ENCODE assay signal across 8 cellular contexts in the genomic region with DNA sequence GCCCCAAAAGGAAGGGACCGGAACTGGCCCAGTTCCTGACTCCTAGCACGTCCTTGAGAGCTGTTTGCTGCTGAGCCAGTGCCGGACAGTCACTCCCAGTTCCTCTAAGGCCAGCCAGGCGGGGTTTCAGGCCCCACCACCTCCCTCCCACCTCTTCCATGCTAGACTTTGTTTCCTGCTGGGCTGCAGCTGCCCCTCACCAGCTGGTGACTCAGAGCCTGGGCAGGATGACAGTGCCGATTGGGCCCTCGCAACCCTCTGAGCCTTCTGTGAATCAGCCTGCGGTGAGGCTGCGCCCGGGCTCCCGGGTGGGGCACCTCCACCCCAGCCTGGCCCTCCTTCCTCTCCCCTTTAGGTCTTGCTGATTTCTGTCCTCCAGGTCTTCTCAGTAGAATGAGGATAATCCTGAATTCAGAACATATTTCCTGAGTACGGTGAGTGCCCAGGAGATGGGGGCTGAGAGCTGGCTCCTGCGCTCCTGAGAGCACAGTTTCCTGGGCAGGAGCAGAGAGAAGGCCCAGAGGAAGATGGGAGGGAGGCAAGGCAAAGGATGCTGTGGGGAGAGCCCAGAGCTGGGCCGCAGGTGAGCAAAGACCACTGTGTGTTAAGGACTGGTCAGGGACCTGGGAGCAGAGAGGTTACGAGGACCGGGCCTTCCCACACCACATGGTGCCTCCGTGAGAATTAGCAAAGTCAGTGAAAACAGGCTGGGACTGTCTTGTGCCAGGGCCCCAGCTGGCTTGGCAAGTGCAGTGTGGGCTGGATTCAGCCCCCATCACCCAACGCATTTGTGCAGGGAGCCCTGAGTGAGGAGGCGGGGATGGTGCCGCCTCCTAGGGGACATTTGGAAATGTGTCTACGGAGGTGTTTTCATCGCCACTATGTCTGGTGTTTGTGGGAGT. TPM values are rescaled to one million over a fixed set of nuclear protein-coding genes. Genes with fewer than 3 reads are reported as not detected.
DNase-seq lines count a peak whose midpoint lies in the region; ATAC-seq, FAIRE-seq and TF ChIP-seq lines count a peak whose summit lies in the region.

No MANE protein-coding gene starts in this region.

- no peaks in the 10 kb centered on the region for H3K9me3 Mint-ChIP-seq in CD4-positive, alpha-beta memory T cell
- H3K9me3 Mint-ChIP-seq in nephron progenitor cell, result no peaks in the 10 kb centered on the region
- H3K9me3 Mint-ChIP-seq in stimulated activated effector memory CD8-positive, alpha-beta T cell treated with anti-CD3 and anti-CD28 coated beads, Interleukin-12 subunit alpha, Interleukin-12 subunit beta, amount 100 ng/mL, for 72 hours, result no peaks in the 10 kb centered on the region

- H3K4me3 Mint-ChIP-seq in CD4-positive, alpha-beta memory T cell, result peak overlapping the region; percentile 27 to 71 (median 64)
- H3K4me3 Mint-ChIP-seq in nephron progenitor cell, result peak overlapping the region; percentile 23
- H3K4me3 Mint-ChIP-seq in stimulated activated effector memory CD8-positive, alpha-beta T cell treated with anti-CD3 and anti-CD28 coated beads, Interleukin-12 subunit alpha, Interleukin-12 subunit beta, amount 100 ng/mL, for 72 hours, result peak overlapping the region; percentile 89

- H3K4me3 ChIP-seq in CD4-positive, alpha-beta memory T cell (ENCODE audit: low read length in 2 of 2), result no peak overlapping the region
- peak overlapping the region; percentile 43 for H3K4me3 ChIP-seq in fibroblast of mammary gland (ENCODE audit: control insufficient read depth, low read depth, low read length)

- peak; percentile 84 for FAIRE-seq in HTR-8/SVneo (lab: Jason Lieb, UNC)

- TF ChIP-seq CTCF in fibroblast of mammary gland (conservative IDR thresholded peaks at IDR 0.05; ENCODE audit: control insufficient read depth, insufficient read depth, low read depth, low read length), result peak; percentile 36
- TF ChIP-seq CTCF in nephron progenitor cell (IDR thresholded peaks at IDR 0.05), result no peak

- no peaks in the 10 kb centered on the region for H3K27me3 Mint-ChIP-seq in CD4-positive, alpha-beta memory T cell
- peaks cover 13% of the 10 kb centered on the region for H3K27me3 Mint-ChIP-seq in nephron progenitor cell (ENCODE audit: low read depth, poor library complexity)

- CTCF ChIA-PET in CD4-positive, alpha-beta memory T cell (lab: Charles Lee; ENCODE audit: partially characterized antibody), result interaction anchor here (1.0 to 2.0 kb wide), 5 partner anchors 9 to 155 kb away, joined by 3 to 11 read pairs (median 4); no protein-coding TSS in a partner anchor

- intact Hi-C loops in CD4-positive, alpha-beta memory T cell (cut with micrococcal nuclease), result loop anchor here (1.0 kb wide), 1 partner anchor 10 kb away; a partner anchor contains a TSS

- no peaks in the 10 kb centered on the region for H3K36me3 ChIP-seq in CD4-positive, alpha-beta memory T cell (ENCODE audit: insufficient read depth, low read length)

- peaks cover 15% of the 10 kb centered on the region for H3K4me1 ChIP-seq in CD4-positive, alpha-beta memory T cell (ENCODE audit: insufficient read depth, low read length)

- peak; percentile 99 for ATAC-seq in stimulated activated effector memory CD8-positive, alpha-beta T cell treated with anti-CD3 and anti-CD28 coated beads, Interleukin-12 subunit alpha, Interleukin-12 subunit beta, amount 100 ng/mL, for 72 hours
- ATAC-seq in GM21576 (IDR thresholded peaks at IDR 0.05; ENCODE audit: unreplicated experiment), result no peak

- no peaks in the 10 kb centered on the region for H3K9me3 ChIP-seq in CD4-positive, alpha-beta memory T cell (ENCODE audit: control insufficient read depth in 1 of 2, low read length in 2 of 2)

- H3K36me3 Mint-ChIP-seq in CD4-positive, alpha-beta memory T cell, result no peaks in the 10 kb centered on the region
- H3K36me3 Mint-ChIP-seq in nephron progenitor cell (ENCODE audit: low read depth), result no peaks in the 10 kb centered on the region
- peaks cover 7% of the 10 kb centered on the region for H3K36me3 Mint-ChIP-seq in stimulated activated effector memory CD8-positive, alpha-beta T cell treated with anti-CD3 and anti-CD28 coated beads, Interleukin-12 subunit alpha, Interleukin-12 subunit beta, amount 100 ng/mL, for 72 hours

- no peaks in the 10 kb centered on the region for H3K27me3 ChIP-seq in CD4-positive, alpha-beta memory T cell (ENCODE audit: insufficient read depth, low read length)

- DNase-seq in CD4-positive, alpha-beta memory T cell, result peak; percentile 35 to 83 (median 51)
- DNase-seq in HTR-8/SVneo (ENCODE audit: insufficient read length, low spot score) (peak; percentile 86), RPMI8226 (peak; percentile 97), fibroblast of mammary gland (ENCODE audit: low read depth) (peak; percentile 97), nephron progenitor cell (peak; percentile 38)
- DNase-seq in activated T-helper 9 cell treated with anti-CD3 and anti-CD28 coated beads, Interleukin-2, amount 50 U/mL, for 16 hours (ENCODE audit: low read depth), result peak; percentile 70
- DNase-seq in stimulated activated effector memory CD8-positive, alpha-beta T cell treated with anti-CD3 and anti-CD28 coated beads, Interleukin-12 subunit alpha, Interleukin-12 subunit beta, amount 100 ng/mL, for 72 hours (ENCODE audit: low spot score in 2 of 2), result peak; percentile 67 to 85

- H3K27ac ChIP-seq in CD4-positive, alpha-beta memory T cell (ENCODE audit: low read depth, low read length), result peak overlapping the region; percentile 10

- H3K27ac Mint-ChIP-seq in CD4-positive, alpha-beta memory T cell, result peak overlapping the region; percentile 48 to 88 (median 85)
- H3K27ac Mint-ChIP-seq in nephron progenitor cell, result no peak overlapping the region
- H3K27ac Mint-ChIP-seq in stimulated activated effector memory CD8-positive, alpha-beta T cell treated with anti-CD3 and anti-CD28 coated beads, Interleukin-12 subunit alpha, Interleukin-12 subunit beta, amount 100 ng/mL, for 72 hours, result peak overlapping the region; percentile 95

- POLR2A ChIA-PET in CD4-positive, alpha-beta memory T cell (lab: Charles Lee; ENCODE audit: partially characterized antibody), result interaction anchor here (0.5 to 2.7 kb wide), 6 partner anchors 9 to 490 kb away, joined by 3 to 16 read pairs (median 3); a partner anchor contains a TSS

- H3K4me1 Mint-ChIP-seq in CD4-positive, alpha-beta memory T cell, result peaks cover 11 to 20% (median 13%) of the 10 kb centered on the region in 4 donors
- H3K4me1 Mint-ChIP-seq in nephron progenitor cell, result peaks cover 26% of the 10 kb centered on the region
- H3K4me1 Mint-ChIP-seq in stimulated activated effector memory CD8-positive, alpha-beta T cell treated with anti-CD3 and anti-CD28 coated beads, Interleukin-12 subunit alpha, Interleukin-12 subunit beta, amount 100 ng/mL, for 72 hours, result peaks cover 62% of the 10 kb centered on the region

RNA-seq across cellular contexts. Expression of gene STXBP1, which starts 32.9 kb away (rescaled TPM):
- total RNA-seq in CD4-positive, alpha-beta memory T cell, result 10 to 100 TPM; 19.9 to 20.9 TPM
- 1 to 10 TPM; 4.8 to 5.5 TPM for polyA plus RNA-seq in CD4-positive, alpha-beta memory T cell

Comparison
In these comparisons a context has a peak if more than half of its experiments do, and no peak if none do; other contexts are left out.
1. DNase-seq: peak in every context shown above with its lines; median percentile 97 in RPMI8226; 97 in fibroblast of mammary gland; 86 in HTR-8/SVneo; 76 in stimulated activated effector memory CD8-positive, alpha-beta T cell treated with anti-CD3 and anti-CD28 coated beads, Interleukin-12 subunit alpha, Interleukin-12 subunit beta, amount 100 ng/mL, for 72 hours; 70 in activated T-helper 9 cell treated with anti-CD3 and anti-CD28 coated beads, Interleukin-2, amount 50 U/mL, for 16 hours; 51 in CD4-positive, alpha-beta memory T cell; 38 in nephron progenitor cell.
2. H3K4me3 Mint-ChIP-seq: peak in every context shown above with its lines; median percentile 89 in stimulated activated effector memory CD8-positive, alpha-beta T cell treated with anti-CD3 and anti-CD28 coated beads, Interleukin-12 subunit alpha, Interleukin-12 subunit beta, amount 100 ng/mL, for 72 hours; 64 in CD4-positive, alpha-beta memory T cell; 23 in nephron progenitor cell.